ENCODE assay signal across 9 cellular contexts in genomic region chr5:93342563-93343061, GRCh38.
DNase-seq lines count a peak whose midpoint lies in the region; ATAC-seq lines count a peak whose summit lies in the region.
"Had no signal": no experiment of that assay in that cellular context is flagged by ENCODE, and none has a peak within 500 bp of the region (broad histone marks: within the 10 kb centered on the region; RNA-seq: fewer than 3 reads in every experiment).

No MANE protein-coding gene starts in this region.

- intact Hi-C loops in posterior cingulate gyrus (cut with DNase I) = no loop called here

- ATAC-seq in HG02759 (IDR thresholded peaks at IDR 0.05; ENCODE audit: unreplicated experiment) = peak; percentile 58

- DNase-seq in NCI-H2171 treated with DMSO at 0.1 percent for 48 hours (lab: John Stamatoyannopoulos, UW) (peak; percentile 54), NCI-H2171 (lab: John Stamatoyannopoulos, UW) (no peak), RPMI7951 (ENCODE audit: low read depth) (peak; percentile 13), superior temporal gyrus (ENCODE audit: extremely low spot score) (peak; percentile 50), NCI-H1930 (lab: John Stamatoyannopoulos, UW) (no peak), NCI-H345 (lab: John Stamatoyannopoulos, UW) (no peak), posterior cingulate gyrus (no peak)
- DNase-seq: stimulated activated CD8-positive, alpha-beta memory T cell treated with anti-CD3 and anti-CD28 coated beads, Interleukin-4, amount 100 ng/mL, for 48 hours had no signal

Comparison
In these comparisons a context has a peak if more than half of its experiments do, and no peak if none do; other contexts are left out.
1. DNase-seq: peak in NCI-H2171 treated with DMSO at 0.1 percent for 48 hours (single experiment), RPMI7951 (single experiment) and superior temporal gyrus (single experiment); none in NCI-H2171 (single experiment), NCI-H1930 (0 of 2), NCI-H345 (single experiment) and posterior cingulate gyrus (0 of 10).